Comparison of ENCODE assay signal across 19 cellular contexts in the genomic region with DNA sequence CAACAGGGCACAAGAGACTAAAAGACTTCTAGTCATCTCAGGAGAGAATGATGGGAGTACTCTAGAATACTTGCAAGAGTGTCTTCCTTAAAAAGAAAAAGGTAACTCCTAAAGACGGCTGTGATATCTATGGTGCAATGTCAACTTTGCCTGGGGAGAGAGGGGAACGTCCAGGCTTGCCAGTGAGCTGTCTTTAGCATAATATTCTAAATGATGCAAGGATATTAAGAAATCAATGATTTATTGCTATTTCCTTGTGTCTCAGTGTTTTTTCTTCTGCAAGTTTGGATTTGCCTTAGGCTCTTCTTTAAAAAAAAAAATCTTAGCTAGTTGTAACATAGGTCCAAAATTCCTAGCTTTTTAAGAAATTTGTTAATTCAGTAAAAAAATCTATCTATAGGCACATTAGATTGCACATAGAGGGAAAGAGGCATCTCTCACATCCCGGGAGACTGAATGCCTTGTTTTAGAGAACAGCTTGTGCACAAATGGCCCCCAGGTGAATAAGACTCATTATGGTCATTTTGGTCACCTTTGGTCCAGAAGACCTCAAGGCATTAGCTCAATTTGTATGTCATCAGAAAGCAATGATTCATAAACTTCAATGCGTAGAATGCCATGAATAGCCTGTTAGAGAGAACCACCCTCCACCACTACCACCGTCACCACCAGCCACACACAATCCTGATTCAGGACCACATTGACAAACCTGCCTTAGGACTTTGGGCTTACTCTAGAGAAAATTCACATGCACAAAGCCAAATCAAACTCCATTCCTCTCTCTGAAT.
"Had no signal": no experiment of that assay in that cellular context is flagged by ENCODE, and none has a peak within 500 bp of the region (broad histone marks: within the 10 kb centered on the region; RNA-seq: fewer than 3 reads in every experiment).

No MANE protein-coding gene starts in this region.

- H3K36me3 ChIP-seq: brain microvascular endothelial cell, gastroesophageal sphincter, heart right ventricle, transverse colon had no signal

- H3K9me3 ChIP-seq: gastroesophageal sphincter, heart right ventricle, transverse colon had no signal

- H3K4me3 ChIP-seq: gastroesophageal sphincter, heart right ventricle, transverse colon had no signal

- DNase-seq: activated CD4-positive, alpha-beta T cell treated with anti-CD3 and anti-CD28 coated beads, Interleukin-2, amount 10 ng/mL, durations not matched to agents 7 days and 5 days; activated CD4-positive, CD25-positive, alpha-beta regulatory T cell; activated CD8-positive, alpha-beta memory T cell treated with anti-CD3 and anti-CD28 coated beads, Interleukin-2, amount 50 U/mL, for 48 hours; activated naive CD8-positive, alpha-beta T cell treated with anti-CD3 and anti-CD28 coated beads, Interleukin-2, amount 10 ng/mL, durations not matched to agents 7 days and 5 days; anterior cingulate cortex; brain microvascular endothelial cell; cerebellar nuclear complex; effector memory CD4-positive, alpha-beta T cell; heart right ventricle; naive B cell; stimulated activated CD4-positive, alpha-beta T cell treated with anti-CD3 and anti-CD28 coated beads, Interleukin-15, amount 100 ng/mL, for 24 hours; stimulated activated CD4-positive, alpha-beta T cell treated with anti-CD3 and anti-CD28 coated beads, Interleukin-4, amount 100 ng/mL, for 4 hours; stimulated activated CD8-positive, alpha-beta memory T cell treated with anti-CD3 and anti-CD28 coated beads, Interleukin-4, amount 100 ng/mL, for 48 hours; stimulated activated naive CD8-positive, alpha-beta T cell treated with anti-CD3 and anti-CD28 coated beads, Interleukin-15, Interleukin-2, amounts not matched to agents 100 U/mL and 50 U/mL, for 24 hours; transverse colon had no signal

- H3K9ac ChIP-seq: parathyroid adenoma had no signal

- ATAC-seq: gastroesophageal sphincter; heart right ventricle; left lobe of liver; stimulated activated naive CD8-positive, alpha-beta T cell treated with anti-CD3 and anti-CD28 coated beads, Interleukin-15, Interleukin-2, amounts not matched to agents 100 U/mL and 50 U/mL, for 24 hours had no signal

- H3K27me3 ChIP-seq: brain microvascular endothelial cell, gastroesophageal sphincter, heart right ventricle, transverse colon had no signal

- H3K27ac ChIP-seq: brain microvascular endothelial cell, gastroesophageal sphincter, parathyroid adenoma, transverse colon had no signal

- FAIRE-seq: islet of Langerhans had no signal

- H3K79me2 ChIP-seq: parathyroid adenoma had no signal

- H2AFZ ChIP-seq: parathyroid adenoma had no signal
